In genomic region chr16:89093252-89093601, GRCh38 we compare ENCODE assay signal across 8 cellular contexts. TPM values are rescaled to one million over a fixed set of nuclear protein-coding genes. Genes with fewer than 3 reads are reported as not detected.
A peak's percentile ranks its signal among the peaks of the same experiment; 100 is the strongest.
DNase-seq lines count a peak whose midpoint lies in the region; ATAC-seq and TF ChIP-seq lines count a peak whose summit lies in the region.
"Not testable (repeated sequence)": the region's sequence is repeated elsewhere in the genome, so short reads cannot be mapped to it uniquely, and the experiment has no call there.

No MANE protein-coding gene starts in this region.

- ATAC-seq in activated CD4-positive, alpha-beta T cell treated with anti-CD3 and anti-CD28 coated beads for 36 hours; upper lobe of left lung (ENCODE audit: low FRiP score in 2 of 2): not testable (repeated sequence)

- H3K4me3 Mint-ChIP-seq in CD8-positive, alpha-beta memory T cell = peak overlapping the region; percentile 53 to 85 (median 70)
- H3K4me3 Mint-ChIP-seq in activated CD4-positive, alpha-beta T cell treated with anti-CD3 and anti-CD28 coated beads for 36 hours = peak overlapping the region; percentile 98
- peak overlapping the region; percentile 69 to 82 (median 75) for H3K4me3 Mint-ChIP-seq in brain

- TF ChIP-seq EP300 in upper lobe of left lung (IDR thresholded peaks at IDR 0.05) = not testable (repeated sequence)

- not testable (repeated sequence) for TF ChIP-seq POLR2A in prostate gland (IDR thresholded peaks at IDR 0.05); upper lobe of left lung (IDR thresholded peaks at IDR 0.05)

- H2BK5ac ChIP-seq in mesenchymal stem cell (ENCODE audit: low read depth, low read length, poor library complexity, severe bottlenecking) = not testable (repeated sequence)

- H2BK15ac ChIP-seq in mesenchymal stem cell (ENCODE audit: low read depth, poor library complexity, severe bottlenecking) = not testable (repeated sequence)

- not testable (repeated sequence) for H4K91ac ChIP-seq in mesenchymal stem cell (ENCODE audit: low read length)

- intact Hi-C loops in activated CD4-positive, alpha-beta T cell treated with anti-CD3 and anti-CD28 coated beads for 36 hours (cut with DNase I, micrococcal nuclease) = loop anchor here in 1 of 2 experiments (1.0 to 10.0 kb wide), 3 partner anchors 67 to 412 kb away; partner anchors contain the start of gene SPG7
- intact Hi-C loops in prostate gland (cut with DNase I) = not testable (repeated sequence)

- not testable (repeated sequence) for H2BK12ac ChIP-seq in mesenchymal stem cell (ENCODE audit: low read length in 2 of 2)

- WGBS in mesenchymal stem cell = 64% methylated on average over 7 of the region's 15 CpGs
- WGBS in prostate gland = 60% methylated on average over 15 of the region's 15 CpGs
- WGBS in upper lobe of left lung, 2 donors = 62 to 66% methylated on average over 15 of the region's 15 CpGs

- peak overlapping the region; percentile 88 to 96 for H3K4ac ChIP-seq in mesenchymal stem cell (ENCODE audit: low read depth in 1 of 2, low read length in 2 of 2)

- peaks cover 43% of the 10 kb centered on the region for H3K4me1 ChIP-seq in CD8-positive, alpha-beta memory T cell (ENCODE audit: insufficient read depth, low read length)
- H3K4me1 ChIP-seq in mesenchymal stem cell (ENCODE audit: control insufficient read depth, insufficient read depth, low read depth, low read length) (peaks cover 25% of the 10 kb centered on the region), prostate gland (replicated peaks) (peaks cover 11% of the 10 kb centered on the region), upper lobe of left lung (peaks cover 28 to 46% (median 36%) of the 10 kb centered on the region in 4 donors)

- H2BK120ac ChIP-seq in mesenchymal stem cell (ENCODE audit: low read depth, low read length) = not testable (repeated sequence)

- peak overlapping the region; percentile 92 for H3K9ac ChIP-seq in mesenchymal stem cell (ENCODE audit: low read length)

- not testable (repeated sequence) for H3K27me3 ChIP-seq in CD8-positive, alpha-beta memory T cell (ENCODE audit: insufficient read depth, low read length, poor library complexity, severe bottlenecking); prostate gland (replicated peaks; ENCODE audit: insufficient read depth); upper lobe of left lung
- peaks cover 21 to 42% of the 10 kb centered on the region in 2 experiments for H3K27me3 ChIP-seq in mesenchymal stem cell (ENCODE audit: control insufficient read depth in 1 of 2, insufficient read depth in 1 of 2, low read length in 2 of 2)

- peaks cover 2 to 16% of the 10 kb centered on the region in 2 donors for H3K27me3 Mint-ChIP-seq in CD8-positive, alpha-beta memory T cell
- not testable (repeated sequence) for H3K27me3 Mint-ChIP-seq in activated CD4-positive, alpha-beta T cell treated with anti-CD3 and anti-CD28 coated beads for 36 hours
- peaks cover 20% of the 10 kb centered on the region for H3K27me3 Mint-ChIP-seq in brain

- H3K36me3 ChIP-seq in CD8-positive, alpha-beta memory T cell (ENCODE audit: insufficient read depth, low read length); prostate gland; upper lobe of left lung: not testable (repeated sequence)
- peaks cover 0 to 19% of the 10 kb centered on the region in 2 experiments for H3K36me3 ChIP-seq in mesenchymal stem cell (ENCODE audit: control insufficient read depth in 1 of 2, insufficient read depth in 2 of 2, low read depth in 1 of 2, low read length in 2 of 2)

- POLR2A ChIA-PET in CD8-positive, alpha-beta memory T cell (lab: Charles Lee) = interaction anchor here (0.7 to 1.4 kb wide), 3 partner anchors 23 to 154 kb away, joined by 3 to 8 read pairs (median 3); no protein-coding TSS in a partner anchor
- POLR2A ChIA-PET in activated CD4-positive, alpha-beta T cell treated with anti-CD3 and anti-CD28 coated beads for 36 hours (lab: Charles Lee) = interaction anchor here (1.1 to 1.2 kb wide), 2 partner anchors 137 to 283 kb away, joined by 3 to 5 read pairs; no protein-coding TSS in a partner anchor

- peak overlapping the region in 1 of 2 experiments; percentile 96 for H3K14ac ChIP-seq in mesenchymal stem cell (ENCODE audit: low read length in 2 of 2)

- H3K27ac ChIP-seq in CD8-positive, alpha-beta memory T cell (ENCODE audit: low read depth, low read length) = peak overlapping the region; percentile 22
- not testable (repeated sequence) for H3K27ac ChIP-seq in mesenchymal stem cell (ENCODE audit: low read length, poor library complexity, severe bottlenecking)
- H3K27ac ChIP-seq in prostate gland = peak overlapping the region; percentile 30 to 56
- peak overlapping the region; percentile 52 to 89 (median 70) for H3K27ac ChIP-seq in upper lobe of left lung

- not testable (repeated sequence) for H3K4me3 ChIP-seq in CD8-positive, alpha-beta memory T cell (ENCODE audit: low read length)
- H3K4me3 ChIP-seq in LNCaP clone FGC (ENCODE audit: low read depth, low read length) = peak overlapping the region; percentile 95
- peak overlapping the region; percentile 81 for H3K4me3 ChIP-seq in fibroblast of the aortic adventitia (ENCODE audit: low read depth, low read length)
- peak overlapping the region; percentile 77 to 99 for H3K4me3 ChIP-seq in mesenchymal stem cell (ENCODE audit: insufficient read depth in 1 of 2, low read depth in 1 of 2, low read length in 2 of 2)
- peak overlapping the region; percentile 70 to 83 for H3K4me3 ChIP-seq in prostate gland
- H3K4me3 ChIP-seq in upper lobe of left lung = peak overlapping the region; percentile 56 to 98 (median 85)

- peaks cover 0 to 13% (median 0%) of the 10 kb centered on the region in 3 donors for H3K36me3 Mint-ChIP-seq in CD8-positive, alpha-beta memory T cell
- peaks cover 21% of the 10 kb centered on the region for H3K36me3 Mint-ChIP-seq in activated CD4-positive, alpha-beta T cell treated with anti-CD3 and anti-CD28 coated beads for 36 hours (ENCODE audit: low read depth)
- H3K36me3 Mint-ChIP-seq in brain = not testable (repeated sequence)

- not testable (repeated sequence) for H2AK5ac ChIP-seq in mesenchymal stem cell (ENCODE audit: low read length, severe bottlenecking)

- peak overlapping the region; percentile 97 for H2AFZ ChIP-seq in mesenchymal stem cell (ENCODE audit: low read depth, low read length)

- peaks cover 40 to 50% (median 42%) of the 10 kb centered on the region in 3 donors for H3K4me1 Mint-ChIP-seq in CD8-positive, alpha-beta memory T cell
- peaks cover 40% of the 10 kb centered on the region for H3K4me1 Mint-ChIP-seq in activated CD4-positive, alpha-beta T cell treated with anti-CD3 and anti-CD28 coated beads for 36 hours
- H3K4me1 Mint-ChIP-seq in brain = peaks cover 83% of the 10 kb centered on the region

- not testable (repeated sequence) for H3K9me3 Mint-ChIP-seq in CD8-positive, alpha-beta memory T cell; activated CD4-positive, alpha-beta T cell treated with anti-CD3 and anti-CD28 coated beads for 36 hours (ENCODE audit: low read depth); brain

- H4K8ac ChIP-seq in mesenchymal stem cell (ENCODE audit: low read length) = peak overlapping the region; percentile 94

- peak overlapping the region; percentile 72 for H3K4me2 ChIP-seq in mesenchymal stem cell (ENCODE audit: low read length, poor library complexity, severe bottlenecking)

- not testable (repeated sequence) for DNase-seq in CD8-positive, alpha-beta memory T cell; LNCaP clone FGC (ENCODE audit: low read depth); activated CD4-positive, alpha-beta T cell treated with anti-CD3 and anti-CD28 coated beads for 36 hours; fibroblast of the aortic adventitia (ENCODE audit: low read depth); mesenchymal stem cell; prostate gland (ENCODE audit: low spot score); upper lobe of left lung

- peaks cover 24% of the 10 kb centered on the region for H3K79me1 ChIP-seq in mesenchymal stem cell (replicated peaks; ENCODE audit: low read length, poor library complexity, severe bottlenecking)

- H3K9me3 ChIP-seq in CD8-positive, alpha-beta memory T cell (ENCODE audit: low read length); mesenchymal stem cell (ENCODE audit: control insufficient read depth, low read length); prostate gland; upper lobe of left lung: not testable (repeated sequence)

- H3K23ac ChIP-seq in mesenchymal stem cell (ENCODE audit: low read length in 2 of 2) = not testable (repeated sequence)

- peak overlapping the region; percentile 23 to 87 (median 57) for H3K27ac Mint-ChIP-seq in CD8-positive, alpha-beta memory T cell
- H3K27ac Mint-ChIP-seq in activated CD4-positive, alpha-beta T cell treated with anti-CD3 and anti-CD28 coated beads for 36 hours = peak overlapping the region; percentile 73
- peak overlapping the region in 1 of 5 experiments; percentile 36 for H3K27ac Mint-ChIP-seq in brain

- H3K18ac ChIP-seq in mesenchymal stem cell (ENCODE audit: low read depth in 1 of 2, low read length in 2 of 2) = peak overlapping the region; percentile 71 to 83

- not testable (repeated sequence) for TF ChIP-seq CTCF in LNCaP clone FGC (IDR thresholded peaks at IDR 0.05; ENCODE audit: control insufficient read depth, extremely low read depth, insufficient read depth); brain (conservative IDR thresholded peaks at IDR 0.05); fibroblast of the aortic adventitia (IDR thresholded peaks at IDR 0.05; ENCODE audit: insufficient read depth, low read length); prostate gland (IDR thresholded peaks at IDR 0.05); upper lobe of left lung (IDR thresholded peaks at IDR 0.05)

- CTCF ChIA-PET in CD8-positive, alpha-beta memory T cell (lab: Charles Lee) = interaction anchor here (1.2 to 1.7 kb wide), 3 partner anchors 21 to 356 kb away, joined by 3 to 5 read pairs (median 4); no protein-coding TSS in a partner anchor
- CTCF ChIA-PET in activated CD4-positive, alpha-beta T cell treated with anti-CD3 and anti-CD28 coated beads for 36 hours (lab: Charles Lee) = interaction anchor here (1.0 kb wide), 1 partner anchor 60 kb away, joined by 3 read pairs; no protein-coding TSS in a partner anchor

RNA-seq across cellular contexts. Expression of gene ACSF3, which starts 0.4 kb away (rescaled TPM):
- 10 to 100 TPM; 43.6 to 43.9 TPM for total RNA-seq in CD8-positive, alpha-beta memory T cell
- 35.5 TPM for polyA plus RNA-seq in CD8-positive, alpha-beta memory T cell
- 10 to 100 TPM; 39.7 to 41.7 TPM for total RNA-seq in activated CD4-positive, alpha-beta T cell treated with anti-CD3 and anti-CD28 coated beads for 36 hours
- polyA plus RNA-seq in brain (ENCODE audit: insufficient read depth, low read depth, low replicate concordance) = 38.0 TPM
- total RNA-seq in fibroblast of the aortic adventitia (ENCODE audit: low replicate concordance) (9.9 and 17.6 TPM in 2 replicates), prostate gland (10 to 100 TPM; 42.1 to 80.5 TPM), upper lobe of left lung (10 to 100 TPM; 30.2 to 97.4 (median 35.3) TPM)
- 7.7 TPM for polyA plus RNA-seq in mesenchymal stem cell (2013, experiment 1 of 2)
- polyA plus RNA-seq in mesenchymal stem cell (2013, experiment 2 of 2) = 7.7 TPM
